6 cellular contexts compared by ENCODE assay signal in the genomic region with DNA sequence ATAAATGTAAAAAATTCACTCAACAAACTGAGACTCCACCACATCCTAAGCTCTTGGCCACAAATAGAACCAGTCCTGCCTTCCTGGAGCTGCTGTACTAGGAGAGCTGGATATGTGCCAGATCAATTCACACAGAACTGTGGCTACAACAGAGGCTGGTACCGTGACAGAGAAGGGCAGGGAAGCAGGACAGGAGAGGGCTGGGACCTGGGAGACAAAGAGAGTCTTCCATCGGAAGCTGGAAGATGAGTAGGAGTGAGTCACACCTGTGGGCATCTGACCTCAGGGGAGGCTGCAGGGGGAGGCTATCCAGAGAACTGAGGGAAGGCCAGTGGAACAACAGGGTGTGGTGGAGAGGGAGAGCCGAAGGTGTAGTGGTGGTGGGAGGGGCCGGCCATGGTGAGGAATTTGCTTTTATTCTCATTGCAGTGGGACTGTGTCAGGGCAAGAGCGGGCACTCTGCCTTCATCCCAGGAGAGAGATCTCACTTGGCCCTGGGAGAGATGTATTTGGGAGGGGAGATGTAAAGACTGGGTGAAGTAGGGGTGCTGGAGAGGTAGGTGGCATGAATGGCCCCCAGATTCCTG. TPM values are rescaled to one million over a fixed set of nuclear protein-coding genes. Genes with fewer than 3 reads are reported as not detected.
A peak's percentile ranks its signal among the peaks of the same experiment; 100 is the strongest.
DNase-seq lines count a peak whose midpoint lies in the region; ATAC-seq and TF ChIP-seq lines count a peak whose summit lies in the region.

No MANE protein-coding gene starts in this region.

- intact Hi-C loops in heart right ventricle (cut with DNase I), result no loop called here

- TF ChIP-seq CTCF in heart right ventricle (IDR thresholded peaks at IDR 0.05) (no peak), GM20000 (IDR thresholded peaks at IDR 0.05; ENCODE audit: extremely low read depth, missing control alignments) (no peak)

- 31 to 46% methylated on average over 5 of the region's 5 CpGs for WGBS in heart right ventricle, 2 donors

- H3K4me3 ChIP-seq in heart right ventricle, result no peak overlapping the region

- H3K4me1 ChIP-seq in heart right ventricle, result peaks cover 37 to 67% (median 53%) of the 10 kb centered on the region in 9 donors

- peak overlapping the region; percentile 84 to 99 (median 94) for H3K27ac ChIP-seq in heart right ventricle

- no peaks in the 10 kb centered on the region for H3K9me3 ChIP-seq in heart right ventricle

- no peaks in the 10 kb centered on the region for H3K36me3 ChIP-seq in heart right ventricle

- peak in 6 of 8 donors; percentile 7 to 46 (median 32) for ATAC-seq in heart right ventricle
- no peak for ATAC-seq in GM18873 (IDR thresholded peaks at IDR 0.05; ENCODE audit: low FRiP score, unreplicated experiment)

- DNase-seq in DMS153 (lab: John Stamatoyannopoulos, UW) (peak; percentile 78), RPMI7951 (ENCODE audit: low read depth) (peak; percentile 87), heart right ventricle (peak in 1 of 2 donors; percentile 55), SIG-M5 (lab: John Stamatoyannopoulos, UW) (no peak), GM20000 (ENCODE audit: low spot score) (no peak)

- peaks cover 0 to 9% (median 0%) of the 10 kb centered on the region in 7 donors for H3K27me3 ChIP-seq in heart right ventricle

RNA-seq across cellular contexts. Expression of a gene that starts 1.9 kb away (rescaled TPM):
- 20.9 and 38.4 TPM in 2 replicates for total RNA-seq in RPMI7951 (2014; rRNA removed; shearing (Covaris generic))
- 10 to 100 TPM; 54.4 to 92.5 (median 72.8) TPM for total RNA-seq in heart right ventricle
- polyA plus RNA-seq in heart right ventricle, result 10 to 100 TPM; 42.7 to 79.7 TPM

RNA-seq across cellular contexts. Expression of a gene that starts 10.2 kb away (rescaled TPM):
- total RNA-seq in RPMI7951 (2014; rRNA removed; shearing (Covaris generic)), result 87.7 and 98.0 TPM in 2 replicates
- total RNA-seq in heart right ventricle, result 10 to 100 TPM; 23.7 to 44.0 (median 26.3) TPM
- 10 to 100 TPM; 55.6 to 92.0 TPM for polyA plus RNA-seq in heart right ventricle

RNA-seq across cellular contexts. Expression of a gene that starts 12.3 kb away (rescaled TPM):
- total RNA-seq in RPMI7951 (2014; rRNA removed; shearing (Covaris generic)), result 36.9 and 43.1 TPM in 2 replicates
- 10 to 100 TPM; 21.2 to 54.9 (median 29.2) TPM for total RNA-seq in heart right ventricle
- 10 to 100 TPM; 42.0 to 55.7 TPM for polyA plus RNA-seq in heart right ventricle

RNA-seq across cellular contexts. Expression of a gene that starts 15.8 kb away (rescaled TPM):
- total RNA-seq in RPMI7951 (2014; rRNA removed; shearing (Covaris generic)), result 22.8 and 47.8 TPM in 2 replicates
- 100 to 1,000 TPM in 1 of 10 donors, 10 to 100 TPM in 9; 42.9 to 113 (median 53.9) TPM for total RNA-seq in heart right ventricle
- polyA plus RNA-seq in heart right ventricle, result 10 to 100 TPM; 30.8 to 62.6 TPM

RNA-seq across cellular contexts. Expression of a gene that starts 35.2 kb away (rescaled TPM):
- total RNA-seq in RPMI7951 (2014; rRNA removed; shearing (Covaris generic)), result 64.1 and 65.7 TPM in 2 replicates
- total RNA-seq in heart right ventricle, result 10 to 100 TPM; 47.4 to 66.9 (median 55.6) TPM
- 100 to 1,000 TPM in 1 of 2 donors, 10 to 100 TPM in 1; 90.0 to 130 TPM for polyA plus RNA-seq in heart right ventricle

Comparison
In these comparisons a context has a peak if more than half of its experiments do, and no peak if none do; other contexts are left out.
1. DNase-seq: peak in DMS153 (single experiment) and RPMI7951 (single experiment); none in SIG-M5 (single experiment) and GM20000 (single experiment).